Comparison of ENCODE assay signal across 8 cellular contexts in genomic region chr3:126245811-126246727, GRCh38.
A peak's percentile ranks its signal among the peaks of the same experiment; 100 is the strongest.
DNase-seq lines count a peak whose midpoint lies in the region; ATAC-seq and TF ChIP-seq lines count a peak whose summit lies in the region.

No MANE protein-coding gene starts in this region.

- H3F3A ChIP-seq in OCI-LY1 (ENCODE audit: insufficient read depth, low read length): no peaks in the 10 kb centered on the region

- no peaks in the 10 kb centered on the region for H3K79me2 ChIP-seq in OCI-LY1 (ENCODE audit: insufficient read depth, low read length)

- no peaks in the 10 kb centered on the region for H3K9me2 ChIP-seq in OCI-LY1 (ENCODE audit: low read depth, low read length)

- H3K9ac ChIP-seq in OCI-LY1 (ENCODE audit: low read length): no peak overlapping the region

- H3K9me3 ChIP-seq in OCI-LY1 (ENCODE audit: low read length) (no peaks in the 10 kb centered on the region), mucosa of descending colon (peaks cover 7% of the 10 kb centered on the region)

- DNase-seq in AG08395 (ENCODE audit: low spot score) (peak; percentile 64), H4 (ENCODE audit: low spot score) (peak; percentile 53), dorsolateral prefrontal cortex (peak in 8 of 10 donors; percentile 34 to 82 (median 64)), mucosa of descending colon (peak in 2 of 3 donors; percentile 23 to 63), foreskin melanocyte (no peak)

- no peak overlapping the region for H3K4me3 ChIP-seq in OCI-LY1 (ENCODE audit: low read depth, low read length, poor library complexity, severe bottlenecking)
- peak overlapping the region in 3 of 59 donors; percentile 18 to 32 (median 24) for H3K4me3 ChIP-seq in dorsolateral prefrontal cortex
- no peak overlapping the region for H3K4me3 ChIP-seq in mucosa of descending colon

- intact Hi-C loops in dorsolateral prefrontal cortex (cut with DNase I) (loop anchor here in 1 of 2 donors (1.0 kb wide), 1 partner anchor 143 kb away; no protein-coding TSS in a partner anchor), mucosa of descending colon (cut with DNase I, micrococcal nuclease) (no loop called here)

- H2AFZ ChIP-seq in OCI-LY1 (ENCODE audit: low read length): no peak overlapping the region

- ATAC-seq in mucosa of descending colon: no peak
- ATAC-seq in GM21360 (IDR thresholded peaks at IDR 0.05; ENCODE audit: unreplicated experiment): no peak
- ATAC-seq in HG03439 (IDR thresholded peaks at IDR 0.05; ENCODE audit: unreplicated experiment): no peak

- H3K27ac ChIP-seq in OCI-LY1 (ENCODE audit: low read depth, low read length, poor library complexity, severe bottlenecking) (no peak overlapping the region), dorsolateral prefrontal cortex (peak overlapping the region in 1 of 59 donors; percentile 44)

- no peaks in the 10 kb centered on the region for H3K36me3 ChIP-seq in OCI-LY1 (ENCODE audit: insufficient read depth, low read length)
- no peaks in the 10 kb centered on the region for H3K36me3 ChIP-seq in mucosa of descending colon (ENCODE audit: low read depth)

- H3K27me3 ChIP-seq in OCI-LY1 (ENCODE audit: insufficient read depth, low read length) (no peaks in the 10 kb centered on the region), dorsolateral prefrontal cortex (no peaks in the 10 kb centered on the region)

- no peaks in the 10 kb centered on the region for H3K4me1 ChIP-seq in OCI-LY1 (ENCODE audit: insufficient read depth, low read length, severe bottlenecking)
- H3K4me1 ChIP-seq in mucosa of descending colon (ENCODE audit: low read depth): no peaks in the 10 kb centered on the region

- no peak overlapping the region for H3K4me2 ChIP-seq in OCI-LY1 (ENCODE audit: low read length)

- TF ChIP-seq CTCF in OCI-LY1 (IDR thresholded peaks at IDR 0.05; ENCODE audit: low read length) (peak; percentile 75), dorsolateral prefrontal cortex (IDR thresholded peaks at IDR 0.05 in 54 of 56, conservative IDR thresholded peaks at IDR 0.05 in 2 of 56; ENCODE audit: low read depth in 1 of 56, partially characterized antibody in 56 of 56) (peak in 55 of 56 donors; percentile 35 to 77 (median 64)), mucosa of descending colon (IDR thresholded peaks at IDR 0.05) (no peak)

- H4K20me1 ChIP-seq in OCI-LY1 (ENCODE audit: insufficient read depth, low read length): no peaks in the 10 kb centered on the region
